8 cellular contexts compared by ENCODE assay signal in the genomic region with DNA sequence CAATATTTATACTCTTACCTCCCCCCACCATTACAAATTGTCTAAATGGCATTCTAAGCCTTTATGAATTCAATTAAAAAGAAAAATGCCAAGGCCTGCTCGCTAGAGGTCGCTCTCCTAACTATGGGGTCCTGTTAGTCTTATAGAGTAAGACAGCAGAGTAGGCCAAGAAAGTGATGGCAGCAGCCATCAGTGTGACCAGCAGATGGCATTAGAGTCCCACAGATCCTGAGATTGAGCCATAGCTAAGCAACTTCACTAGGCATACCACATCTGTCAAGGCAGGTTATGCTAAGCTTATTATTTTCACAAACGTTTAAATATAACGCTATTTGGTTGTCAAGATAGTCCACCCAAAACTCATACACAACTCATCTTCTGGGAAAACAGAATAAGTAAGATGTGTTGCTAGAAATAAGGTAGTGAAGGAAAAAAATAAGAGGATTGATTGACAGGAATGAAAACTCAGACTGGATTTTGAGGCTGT. TPM values are rescaled to one million over a fixed set of nuclear protein-coding genes. Genes with fewer than 3 reads are reported as not detected.
DNase-seq lines count a peak whose midpoint lies in the region; ATAC-seq and TF ChIP-seq lines count a peak whose summit lies in the region.

No MANE protein-coding gene starts in this region.

- H3K27me3 ChIP-seq in parathyroid adenoma (ENCODE audit: control insufficient read depth, insufficient read depth, low read length): no peaks in the 10 kb centered on the region
- no peaks in the 10 kb centered on the region for H3K27me3 ChIP-seq in upper lobe of left lung

- H3K36me3 ChIP-seq in parathyroid adenoma (ENCODE audit: control insufficient read depth, insufficient read depth, low read length) (no peaks in the 10 kb centered on the region), upper lobe of left lung (no peaks in the 10 kb centered on the region)

- H2AFZ ChIP-seq in parathyroid adenoma: no peak overlapping the region

- H3K4me2 ChIP-seq in parathyroid adenoma (ENCODE audit: low read length): no peak overlapping the region

- no peak overlapping the region for H3K27ac ChIP-seq in parathyroid adenoma
- no peak overlapping the region for H3K27ac ChIP-seq in upper lobe of left lung

- WGBS in upper lobe of left lung, 2 donors: 0 to 1% methylated on average over 4 of the region's 4 CpGs

- no peaks in the 10 kb centered on the region for H3K79me2 ChIP-seq in parathyroid adenoma

- peak in 1 of 4 donors; percentile 13 for TF ChIP-seq EP300 in upper lobe of left lung (IDR thresholded peaks at IDR 0.05)

- TF ChIP-seq POLR2A in upper lobe of left lung (IDR thresholded peaks at IDR 0.05): no peak

- TF ChIP-seq CTCF in GM12875 (IDR thresholded peaks at IDR 0.05; ENCODE audit: borderline replicate concordance, insufficient read depth, low read depth, low read length) (peak; percentile 93), parathyroid adenoma (IDR thresholded peaks at IDR 0.05) (peak; percentile 100), upper lobe of left lung (IDR thresholded peaks at IDR 0.05) (peak; percentile 92 to 97 (median 96))

- peak; percentile 100 for ATAC-seq in HG02678 (IDR thresholded peaks at IDR 0.05; ENCODE audit: unreplicated experiment)
- peak; percentile 97 to 98 for ATAC-seq in upper lobe of left lung (ENCODE audit: low FRiP score in 2 of 2)

- H3K4me3 ChIP-seq in GM12875 (ENCODE audit: low read depth, low read length) (no peak overlapping the region), parathyroid adenoma (ENCODE audit: low read depth, low read length) (no peak overlapping the region), upper lobe of left lung (no peak overlapping the region)

- H3K4me1 ChIP-seq in parathyroid adenoma (no peaks in the 10 kb centered on the region), upper lobe of left lung (peaks cover 0 to 6% (median 0%) of the 10 kb centered on the region in 4 donors)

- in situ Hi-C loops in SK-MEL-5 (cut with HindIII; ENCODE audit: low pct_unique_long_range_greater_than_20kb, low sequenced_read_pairs): no loop called here

- H3K9me3 ChIP-seq in parathyroid adenoma (ENCODE audit: control insufficient read depth, low read length) (no peaks in the 10 kb centered on the region), upper lobe of left lung (no peaks in the 10 kb centered on the region)

- peak; percentile 96 for DNase-seq in NCI-H1092 treated with DMSO at 0.1 percent for 48 hours (lab: John Stamatoyannopoulos, UW)
- peak; percentile 94 for DNase-seq in SK-MEL-5 (ENCODE audit: low read depth, low spot score)
- DNase-seq in activated naive CD4-positive, alpha-beta T cell (lab: John Stamatoyannopoulos, UW): peak; percentile 43 to 71 (median 62)
- peak; percentile 96 for DNase-seq in globus pallidus (ENCODE audit: low spot score)
- DNase-seq in upper lobe of left lung: peak in 1 of 2 donors; percentile 89

- no peak overlapping the region for H3K9ac ChIP-seq in parathyroid adenoma

RNA-seq across cellular contexts. Expression of gene SCAF8, which starts 57.6 kb away (rescaled TPM):
- total RNA-seq in SK-MEL-5 (2014; rRNA removed; shearing (Covaris generic)): 16.6 and 17.1 TPM in 2 replicates
- polyA plus RNA-seq in SK-MEL-5 (2015; cell fraction: cytosol; rRNA removed): 17.3 and 23.3 TPM in 2 replicates
- 23.2 and 26.8 TPM in 2 replicates for polyA plus RNA-seq in SK-MEL-5 (2015; cell fraction: nucleus; rRNA removed)
- 10 to 100 TPM; 26.0 to 79.1 (median 37.2) TPM for total RNA-seq in upper lobe of left lung
